In genomic region chr5:176812269-176813259, GRCh38 we compare ENCODE assay signal across 8 cellular contexts. TPM values are rescaled to one million over a fixed set of nuclear protein-coding genes. Genes with fewer than 3 reads are reported as not detected.
DNase-seq lines count a peak whose midpoint lies in the region; ATAC-seq and TF ChIP-seq lines count a peak whose summit lies in the region.

No MANE protein-coding gene starts in this region.

- peaks cover 92% of the 10 kb centered on the region for H3K27me3 Mint-ChIP-seq in activated naive CD4-positive, alpha-beta T cell treated with anti-CD3 and anti-CD28 coated beads, Interleukin-2, amount 10 ng/mL, durations not matched to agents 7 days and 5 days
- H3K27me3 Mint-ChIP-seq in CD4-positive, alpha-beta memory T cell = peaks cover 53 to 62% of the 10 kb centered on the region in 2 donors

- peak overlapping the region; percentile 61 for H3K27ac ChIP-seq in temporal lobe (ENCODE audit: low read depth, low read length)
- no peak overlapping the region for H3K27ac ChIP-seq in CD4-positive, alpha-beta memory T cell (ENCODE audit: low read depth, low read length)

- CTCF ChIA-PET in activated naive CD4-positive, alpha-beta T cell treated with anti-CD3 and anti-CD28 coated beads, Interleukin-2, amount 10 ng/mL, durations not matched to agents 7 days and 5 days (lab: Charles Lee) = interaction anchor here (0.5 to 1.0 kb wide), 3 partner anchors 8 to 103 kb away, joined by 3 to 4 read pairs (median 3); no protein-coding TSS in a partner anchor
- CTCF ChIA-PET in CD4-positive, alpha-beta memory T cell (lab: Charles Lee; ENCODE audit: partially characterized antibody) = no interaction called here

- no peaks in the 10 kb centered on the region for H3K9me3 ChIP-seq in CD4-positive, alpha-beta memory T cell (ENCODE audit: control insufficient read depth in 1 of 2, low read length in 2 of 2)

- POLR2A ChIA-PET in CD4-positive, alpha-beta memory T cell (lab: Charles Lee; ENCODE audit: partially characterized antibody) = no interaction called here

- no peaks in the 10 kb centered on the region for H3K9me3 Mint-ChIP-seq in activated naive CD4-positive, alpha-beta T cell treated with anti-CD3 and anti-CD28 coated beads, Interleukin-2, amount 10 ng/mL, durations not matched to agents 7 days and 5 days
- H3K9me3 Mint-ChIP-seq in activated naive CD4-positive, alpha-beta T cell treated with anti-CD3 and anti-CD28 coated beads, Interleukin-2, amount 50 U/mL, for 72 hours = no peaks in the 10 kb centered on the region
- H3K9me3 Mint-ChIP-seq in CD4-positive, alpha-beta memory T cell = peaks cover 0 to 2% (median 0%) of the 10 kb centered on the region in 8 donors

- H3K27me3 ChIP-seq in CD4-positive, alpha-beta memory T cell (ENCODE audit: insufficient read depth, low read length) = peaks cover 44% of the 10 kb centered on the region

- H3K36me3 ChIP-seq in CD4-positive, alpha-beta memory T cell (ENCODE audit: insufficient read depth, low read length) = no peaks in the 10 kb centered on the region

- H3K36me3 Mint-ChIP-seq in activated naive CD4-positive, alpha-beta T cell treated with anti-CD3 and anti-CD28 coated beads, Interleukin-2, amount 10 ng/mL, durations not matched to agents 7 days and 5 days = no peaks in the 10 kb centered on the region
- H3K36me3 Mint-ChIP-seq in activated naive CD4-positive, alpha-beta T cell treated with anti-CD3 and anti-CD28 coated beads, Interleukin-2, amount 50 U/mL, for 72 hours = no peaks in the 10 kb centered on the region
- no peaks in the 10 kb centered on the region for H3K36me3 Mint-ChIP-seq in CD4-positive, alpha-beta memory T cell

- intact Hi-C loops in CD4-positive, alpha-beta memory T cell (cut with micrococcal nuclease) = no loop called here

- no peak for TF ChIP-seq POLR2A in erythroblast (IDR thresholded peaks at IDR 0.05; ENCODE audit: low read length)

- no peak overlapping the region for H3K4me3 Mint-ChIP-seq in activated naive CD4-positive, alpha-beta T cell treated with anti-CD3 and anti-CD28 coated beads, Interleukin-2, amount 10 ng/mL, durations not matched to agents 7 days and 5 days
- peak overlapping the region in 2 of 8 donors; percentile 54 to 81 for H3K4me3 Mint-ChIP-seq in CD4-positive, alpha-beta memory T cell

- H3K27ac Mint-ChIP-seq in activated naive CD4-positive, alpha-beta T cell treated with anti-CD3 and anti-CD28 coated beads, Interleukin-2, amount 10 ng/mL, durations not matched to agents 7 days and 5 days = no peak overlapping the region
- no peak overlapping the region for H3K27ac Mint-ChIP-seq in activated naive CD4-positive, alpha-beta T cell treated with anti-CD3 and anti-CD28 coated beads, Interleukin-2, amount 50 U/mL, for 72 hours
- H3K27ac Mint-ChIP-seq in CD4-positive, alpha-beta memory T cell = no peak overlapping the region

- H3K4me3 ChIP-seq in CD4-positive, alpha-beta memory T cell (ENCODE audit: low read length in 2 of 2) = no peak overlapping the region

- H3K4me1 Mint-ChIP-seq in activated naive CD4-positive, alpha-beta T cell treated with anti-CD3 and anti-CD28 coated beads, Interleukin-2, amount 10 ng/mL, durations not matched to agents 7 days and 5 days = peaks cover 15% of the 10 kb centered on the region
- peaks cover 11 to 38% (median 16%) of the 10 kb centered on the region in 4 donors for H3K4me1 Mint-ChIP-seq in CD4-positive, alpha-beta memory T cell

- ATAC-seq in activated naive CD4-positive, alpha-beta T cell treated with anti-CD3 and anti-CD28 coated beads, Interleukin-2, amount 50 U/mL, for 72 hours = no peak

- peak; percentile 35 for DNase-seq in activated naive CD4-positive, alpha-beta T cell treated with anti-CD3 and anti-CD28 coated beads, Interleukin-2, amount 10 ng/mL, durations not matched to agents 7 days and 5 days
- DNase-seq in activated naive CD4-positive, alpha-beta T cell treated with anti-CD3 and anti-CD28 coated beads, Interleukin-2, amount 50 U/mL, for 72 hours (ENCODE audit: low spot score in 2 of 2) = no peak
- DNase-seq in NOMO-1 treated with DMSO at 0.1 percent for 48 hours (lab: John Stamatoyannopoulos, UW; ENCODE audit: unreplicated experiment) (peak; percentile 12), erythroblast (lab: John Stamatoyannopoulos, UW) (peak; percentile 25 to 35), medulla oblongata (ENCODE audit: extremely low spot score) (no peak)
- no peak for DNase-seq in CD4-positive, alpha-beta memory T cell
- DNase-seq in activated CD8-positive, alpha-beta memory T cell treated with anti-CD3 and anti-CD28 coated beads, Interleukin-2, amount 50 U/mL, for 4 hours = no peak

- peaks cover 11% of the 10 kb centered on the region for H3K4me1 ChIP-seq in CD4-positive, alpha-beta memory T cell (ENCODE audit: insufficient read depth, low read length)

RNA-seq across cellular contexts. Expression of gene UNC5A, which starts 2.2 kb away (rescaled TPM):
- total RNA-seq in activated naive CD4-positive, alpha-beta T cell treated with anti-CD3 and anti-CD28 coated beads, Interleukin-2, amount 50 U/mL, for 72 hours = under 1 TPM in 1 of 2 donors, not detected in 1; 0.08 TPM
- total RNA-seq in temporal lobe = 6.6 TPM
- total RNA-seq in CD4-positive, alpha-beta memory T cell = not detected
- not detected for polyA plus RNA-seq in CD4-positive, alpha-beta memory T cell

Comparison
In these comparisons a context has a peak if more than half of its experiments do, and no peak if none do; other contexts are left out.
1. DNase-seq: peak in activated naive CD4-positive, alpha-beta T cell treated with anti-CD3 and anti-CD28 coated beads, Interleukin-2, amount 10 ng/mL, durations not matched to agents 7 days and 5 days (single experiment), NOMO-1 treated with DMSO at 0.1 percent for 48 hours (single experiment) and erythroblast (2 of 2); none in activated naive CD4-positive, alpha-beta T cell treated with anti-CD3 and anti-CD28 coated beads, Interleukin-2, amount 50 U/mL, for 72 hours (0 of 2), CD4-positive, alpha-beta memory T cell (0 of 5), activated CD8-positive, alpha-beta memory T cell treated with anti-CD3 and anti-CD28 coated beads, Interleukin-2, amount 50 U/mL, for 4 hours (single experiment) and medulla oblongata (single experiment).